Comparison of ENCODE assay signal across 8 cellular contexts in genomic region chr12:1595026-1595561, GRCh38. TPM values are rescaled to one million over a fixed set of nuclear protein-coding genes. Genes with fewer than 3 reads are reported as not detected.
DNase-seq lines count a peak whose midpoint lies in the region; ATAC-seq and TF ChIP-seq lines count a peak whose summit lies in the region.

No MANE protein-coding gene starts in this region.

- WGBS in heart right ventricle, 2 donors: 9 to 10% methylated on average over 19 of the region's 19 CpGs
- 9 to 11% methylated on average over 19 of the region's 19 CpGs for WGBS in sigmoid colon, 2 donors

- H3K4me3 ChIP-seq in heart right ventricle (peak overlapping the region; percentile 34 to 98 (median 88)), sigmoid colon (peak overlapping the region; percentile 52 to 93 (median 78))

- intact Hi-C loops in activated CD8-positive, alpha-beta T cell treated with anti-CD3 and anti-CD28 coated beads for 36 hours (cut with micrococcal nuclease): no loop called here
- intact Hi-C loops in heart right ventricle (cut with DNase I) (loop anchor here in 1 of 10 donors (10.0 kb wide), 1 partner anchor 780 kb away; no protein-coding TSS in a partner anchor), sigmoid colon (cut with DNase I) (loop anchor here (10.0 kb wide), 1 partner anchor 1020 kb away; no protein-coding TSS in a partner anchor)

- DNase-seq in activated T-cell treated with anti-CD3 and anti-CD28 coated beads, Interleukin-2, amount 50 U/mL, for 24 hours: no peak
- DNase-seq in activated T-cell treated with anti-CD3 and anti-CD28 coated beads for 4 hours: no peak
- no peak for DNase-seq in activated CD8-positive, alpha-beta T cell treated with anti-CD3 and anti-CD28 coated beads for 36 hours
- peak in 1 of 2 donors; percentile 37 for DNase-seq in heart right ventricle
- peak; percentile 76 for DNase-seq in sigmoid colon
- DNase-seq in stimulated activated CD4-positive, alpha-beta T cell treated with anti-CD3 and anti-CD28 coated beads, Interleukin-15, amount 100 ng/mL, for 24 hours: no peak
- DNase-seq in SW480 (ENCODE audit: low spot score): no peak

- POLR2A ChIA-PET in activated CD8-positive, alpha-beta T cell treated with anti-CD3 and anti-CD28 coated beads for 36 hours (lab: Charles Lee): interaction anchor here (0.6 to 0.9 kb wide), 2 partner anchors 12 to 931 kb away, joined by 3 read pairs; no protein-coding TSS in a partner anchor

- H3K4me1 Mint-ChIP-seq in activated T-cell treated with anti-CD3 and anti-CD28 coated beads, Interleukin-2, amount 50 U/mL, for 24 hours (ENCODE audit: low read depth): peaks cover 44% of the 10 kb centered on the region
- H3K4me1 Mint-ChIP-seq in activated CD8-positive, alpha-beta T cell treated with anti-CD3 and anti-CD28 coated beads for 36 hours (ENCODE audit: low read depth): peaks cover 23% of the 10 kb centered on the region

- no peak for ATAC-seq in activated CD8-positive, alpha-beta T cell treated with anti-CD3 and anti-CD28 coated beads for 36 hours
- ATAC-seq in heart right ventricle: peak in 7 of 8 donors; percentile 3 to 42 (median 21)
- ATAC-seq in HG03045 (IDR thresholded peaks at IDR 0.05; ENCODE audit: unreplicated experiment): no peak

- CTCF ChIA-PET in activated CD8-positive, alpha-beta T cell treated with anti-CD3 and anti-CD28 coated beads for 36 hours (lab: Charles Lee): interaction anchor here (3.7 kb wide), 1 partner anchor 7 kb away, joined by 25 read pairs; no protein-coding TSS in a partner anchor

- no peaks in the 10 kb centered on the region for H3K27me3 Mint-ChIP-seq in activated T-cell treated with anti-CD3 and anti-CD28 coated beads, Interleukin-2, amount 50 U/mL, for 24 hours
- no peaks in the 10 kb centered on the region for H3K27me3 Mint-ChIP-seq in activated CD8-positive, alpha-beta T cell treated with anti-CD3 and anti-CD28 coated beads for 36 hours

- no peak for TF ChIP-seq POLR2A in sigmoid colon (IDR thresholded peaks at IDR 0.05)

- no peaks in the 10 kb centered on the region for H3K9me3 Mint-ChIP-seq in activated T-cell treated with anti-CD3 and anti-CD28 coated beads, Interleukin-2, amount 50 U/mL, for 24 hours
- no peaks in the 10 kb centered on the region for H3K9me3 Mint-ChIP-seq in activated CD8-positive, alpha-beta T cell treated with anti-CD3 and anti-CD28 coated beads for 36 hours

- TF ChIP-seq EP300 in sigmoid colon (IDR thresholded peaks at IDR 0.05): peak in 1 of 4 donors; percentile 21

- H3K9me3 ChIP-seq in heart right ventricle: no peaks in the 10 kb centered on the region
- no peaks in the 10 kb centered on the region for H3K9me3 ChIP-seq in sigmoid colon

- peak overlapping the region; percentile 81 for H3K4me3 Mint-ChIP-seq in activated T-cell treated with anti-CD3 and anti-CD28 coated beads, Interleukin-2, amount 50 U/mL, for 24 hours
- H3K4me3 Mint-ChIP-seq in activated CD8-positive, alpha-beta T cell treated with anti-CD3 and anti-CD28 coated beads for 36 hours: peak overlapping the region; percentile 78

- H3K27ac ChIP-seq in heart right ventricle (peak overlapping the region; percentile 81 to 97 (median 92)), sigmoid colon (peak overlapping the region; percentile 93 to 100 (median 96))

- no peaks in the 10 kb centered on the region for H3K36me3 ChIP-seq in heart right ventricle
- H3K36me3 ChIP-seq in sigmoid colon: no peaks in the 10 kb centered on the region

- TF ChIP-seq CTCF in activated CD8-positive, alpha-beta T cell treated with anti-CD3 and anti-CD28 coated beads for 36 hours (IDR thresholded peaks at IDR 0.05): no peak
- TF ChIP-seq CTCF in heart right ventricle (IDR thresholded peaks at IDR 0.05) (no peak), sigmoid colon (IDR thresholded peaks at IDR 0.05) (no peak)

- H3K4me1 ChIP-seq in heart right ventricle (peaks cover 0 to 49% (median 45%) of the 10 kb centered on the region in 9 donors), sigmoid colon (peaks cover 0 to 52% (median 41%) of the 10 kb centered on the region in 4 donors)

- H3K27me3 ChIP-seq in heart right ventricle: no peaks in the 10 kb centered on the region
- H3K27me3 ChIP-seq in sigmoid colon: no peaks in the 10 kb centered on the region

- peaks cover 31% of the 10 kb centered on the region for H3K36me3 Mint-ChIP-seq in activated T-cell treated with anti-CD3 and anti-CD28 coated beads, Interleukin-2, amount 50 U/mL, for 24 hours (ENCODE audit: low read depth)
- H3K36me3 Mint-ChIP-seq in activated CD8-positive, alpha-beta T cell treated with anti-CD3 and anti-CD28 coated beads for 36 hours (ENCODE audit: low read depth): peaks cover 22% of the 10 kb centered on the region

- peak overlapping the region; percentile 89 for H3K27ac Mint-ChIP-seq in activated T-cell treated with anti-CD3 and anti-CD28 coated beads, Interleukin-2, amount 50 U/mL, for 24 hours
- peak overlapping the region; percentile 86 for H3K27ac Mint-ChIP-seq in activated CD8-positive, alpha-beta T cell treated with anti-CD3 and anti-CD28 coated beads for 36 hours

RNA-seq across cellular contexts. Expression of gene FBXL14, which starts 0.7 kb away (rescaled TPM):
- 10 to 100 TPM; 23.3 to 25.1 TPM for total RNA-seq in activated CD8-positive, alpha-beta T cell treated with anti-CD3 and anti-CD28 coated beads for 36 hours
- total RNA-seq in heart right ventricle (1 to 10 TPM; 4.8 to 8.4 (median 7.0) TPM), sigmoid colon (10 to 100 TPM in 2 of 4 donors, 1 to 10 TPM in 2; 7.5 to 12.2 (median 10.0) TPM)
- polyA plus RNA-seq in heart right ventricle (1 to 10 TPM; 1.5 to 4.4 TPM), sigmoid colon (10 to 100 TPM; 13.2 to 26.4 (median 20.8) TPM)

RNA-seq across cellular contexts. Expression of gene WNT5B, which starts 33.9 kb away (rescaled TPM):
- not detected for total RNA-seq in activated CD8-positive, alpha-beta T cell treated with anti-CD3 and anti-CD28 coated beads for 36 hours
- 1 to 10 TPM in 5 of 10 donors, under 1 TPM in 5; 0.34 to 2.5 (median 1.2) TPM for total RNA-seq in heart right ventricle
- polyA plus RNA-seq in heart right ventricle: 1 to 10 TPM; 1.6 to 2.4 TPM
- 10 to 100 TPM in 3 of 4 donors, 1 to 10 TPM in 1; 8.4 to 72.3 (median 22.1) TPM for total RNA-seq in sigmoid colon
- 1 to 10 TPM in 2 of 3 donors, under 1 TPM in 1; 0.69 to 3.5 (median 1.8) TPM for polyA plus RNA-seq in sigmoid colon

Comparison
In these comparisons a context has a peak if more than half of its experiments do, and no peak if none do; other contexts are left out.
1. ATAC-seq: peak in heart right ventricle (7 of 8); none in activated CD8-positive, alpha-beta T cell treated with anti-CD3 and anti-CD28 coated beads for 36 hours (single experiment) and HG03045 (single experiment).